In the genomic region with DNA sequence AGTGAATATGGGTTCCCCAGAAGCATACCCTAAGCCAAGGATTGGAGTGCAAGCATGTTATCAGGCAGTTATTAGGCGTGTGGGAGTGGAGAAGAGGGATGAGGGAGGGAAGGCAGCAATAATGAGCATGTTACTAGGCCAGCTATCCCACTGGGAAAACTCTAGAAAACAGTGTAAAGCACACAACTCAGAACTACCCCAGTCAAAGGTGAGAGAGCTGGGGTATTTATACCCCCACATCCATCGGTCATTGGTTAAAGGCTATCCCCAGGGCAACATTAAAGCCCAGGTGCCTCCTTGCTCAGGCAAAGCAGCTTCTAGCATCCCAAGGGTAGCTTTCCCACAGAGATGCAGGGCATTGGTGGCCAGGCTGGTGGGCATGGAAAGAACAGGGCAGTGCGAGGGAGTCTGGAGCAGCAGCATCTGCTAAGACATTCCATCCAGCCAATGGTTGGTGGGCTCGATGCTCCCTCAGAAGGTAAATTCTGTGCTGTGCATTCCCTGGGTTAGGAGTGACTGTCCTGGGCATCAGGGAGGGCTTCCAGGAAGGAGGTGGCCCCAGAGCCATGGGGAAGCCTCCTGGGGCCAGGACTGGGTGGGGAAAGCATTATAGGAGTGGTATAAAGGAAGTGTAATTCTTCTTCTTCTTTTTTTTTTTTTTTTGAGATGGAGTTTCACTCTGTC, we compare ENCODE assay signal across 24 cellular contexts. TPM values are rescaled to one million over a fixed set of nuclear protein-coding genes. Genes with fewer than 3 reads are reported as not detected.
DNase-seq lines count a peak whose midpoint lies in the region; FAIRE-seq and TF ChIP-seq lines count a peak whose summit lies in the region.
"Had no signal": no experiment of that assay in that cellular context is flagged by ENCODE, and none has a peak within 500 bp of the region (broad histone marks: within the 10 kb centered on the region; RNA-seq: fewer than 3 reads in every experiment).

No MANE protein-coding gene starts in this region.

- H3K9ac ChIP-seq in H1 (replicated peaks in 1 of 4; ENCODE audit: extremely low read depth in 1 of 4, low read depth in 3 of 4, low read length in 3 of 4) (no peak overlapping the region), parathyroid adenoma (no peak overlapping the region)
- H3K9ac ChIP-seq: GM23248 had no signal

- TF ChIP-seq POLR2A in H1 (IDR thresholded peaks at IDR 0.05; ENCODE audit: control extremely low read depth in 1 of 2, low read depth in 2 of 2, low read length in 2 of 2) = no peak
- no peak for TF ChIP-seq POLR2A in testis (IDR thresholded peaks at IDR 0.05)

- CTCF ChIA-PET in H1 (lab: Charles Lee; ENCODE audit: partially characterized antibody) = interaction anchor here (0.8 to 57.8 kb wide), 6 partner anchors 10 to 151 kb away, joined by 3 to 2106 read pairs (median 9); partner anchors contain the start of gene LRRC10B

- H2BK5ac ChIP-seq in H1 (ENCODE audit: low read depth, low read length) = no peak overlapping the region

- in situ Hi-C loops in G401 (cut with HindIII; ENCODE audit: low sequenced_read_pairs) = no loop called here

- H2BK20ac ChIP-seq in H1 (ENCODE audit: low read length) = no peak overlapping the region; the same call in 1 of the 2 replicates

- no peak overlapping the region for H3K4ac ChIP-seq in H1 (replicated peaks; ENCODE audit: insufficient read length, low read depth, low read length)

- TF ChIP-seq EP300 in H1 (IDR thresholded peaks at IDR 0.05; ENCODE audit: borderline replicate concordance in 1 of 2, low read depth in 2 of 2, low read length in 2 of 2) = no peak

- no peak overlapping the region for H2AK5ac ChIP-seq in H1 (ENCODE audit: low read depth, low read length)

- no peak overlapping the region for H3K14ac ChIP-seq in H1 (ENCODE audit: insufficient read length)

- H3K4me1 ChIP-seq in H1 (replicated peaks in 1 of 4; ENCODE audit: control insufficient read depth in 3 of 4, insufficient read depth in 4 of 4, low read length in 3 of 4) (peaks cover 0 to 23% (median 17%) of the 10 kb centered on the region in 4 experiments; a peak in 6 of 7 replicates), parathyroid adenoma (peaks cover 25% of the 10 kb centered on the region), testis (peaks cover 28% of the 10 kb centered on the region)
- H3K4me1 ChIP-seq: HAP-1 had no signal

- H3K4me2 ChIP-seq in H1 (ENCODE audit: insufficient read depth in 1 of 2, low read depth in 2 of 2, low read length in 2 of 2) (no peak overlapping the region), parathyroid adenoma (ENCODE audit: low read length) (no peak overlapping the region)

- no peak overlapping the region for H4K8ac ChIP-seq in H1 (ENCODE audit: extremely low read depth, insufficient read depth, low read length)

- H4K5ac ChIP-seq in H1 (ENCODE audit: insufficient read length, low read depth, low read length) = no peak overlapping the region

- no peak overlapping the region for H2AFZ ChIP-seq in H1 (ENCODE audit: low read length)
- H2AFZ ChIP-seq in parathyroid adenoma = no peak overlapping the region
- H2AFZ ChIP-seq: GM23248 had no signal

- H3K56ac ChIP-seq in H1 (replicated peaks; ENCODE audit: insufficient read length, low read depth, low read length) = no peak overlapping the region

- no peaks in the 10 kb centered on the region for H3K79me1 ChIP-seq in H1 (ENCODE audit: low read depth, low read length)

- peak overlapping the region; percentile 85 for H3K27ac ChIP-seq in C4-2B
- no peak overlapping the region for H3K27ac ChIP-seq in H1 (ENCODE audit: low read depth, low read length)
- H3K27ac ChIP-seq in parathyroid adenoma = peak overlapping the region; percentile 99
- no peak overlapping the region for H3K27ac ChIP-seq in testis
- H3K27ac ChIP-seq: GM23248, HL-60 had no signal

- peak overlapping the region; percentile 65 for H2BK15ac ChIP-seq in H1 (ENCODE audit: low read length)

- intact Hi-C loops in testis (cut with DNase I; ENCODE audit: low total_unique reads) = loop anchor here (10.0 kb wide), 1 partner anchor 147 kb away; no protein-coding TSS in a partner anchor

- 0 out of 7 replicates have a peak, but pooled peaks cover 0 to 2% (median 0%) of the 10 kb centered on the region in 4 experiments for H3K27me3 ChIP-seq in H1 (replicated peaks in 1 of 4; ENCODE audit: control insufficient read depth in 3 of 4, extremely low read depth in 1 of 4, insufficient read depth in 3 of 4, low read length in 3 of 4)
- H3K27me3 ChIP-seq in parathyroid adenoma (ENCODE audit: control insufficient read depth, insufficient read depth, low read length) = no peaks in the 10 kb centered on the region
- no peaks in the 10 kb centered on the region for H3K27me3 ChIP-seq in testis
- H3K27me3 ChIP-seq: Peyer's patch had no signal

- no peak for FAIRE-seq in H1 (lab: Jason Lieb, UNC)
- FAIRE-seq: GM18507, K562 had no signal

- peaks cover 0 to 2% of the 10 kb centered on the region in 2 experiments for H4K20me1 ChIP-seq in H1 (replicated peaks in 1 of 2; ENCODE audit: control insufficient read depth in 1 of 2, insufficient read depth in 2 of 2, low read length in 2 of 2)

- H3K4me3 ChIP-seq in H1 (ENCODE audit: extremely low read depth in 1 of 4, insufficient read depth in 2 of 4, low read depth in 3 of 4, low read length in 4 of 4) (no peak overlapping the region), parathyroid adenoma (ENCODE audit: low read depth, low read length) (no peak overlapping the region), testis (no peak overlapping the region)
- H3K4me3 ChIP-seq: GM23248, HAP-1, K562, Peyer's patch had no signal

- no peak overlapping the region for H3K18ac ChIP-seq in H1 (ENCODE audit: extremely low read depth, low read length)

- no peak for TF ChIP-seq RAD21 in H1 (IDR thresholded peaks at IDR 0.05 in 1 of 2, conservative IDR thresholded peaks at IDR 0.05 in 1 of 2; ENCODE audit: low read depth in 2 of 2, low read length in 2 of 2)

- H2BK12ac ChIP-seq in H1 (ENCODE audit: low read depth, low read length) = no peak overlapping the region

- no peak overlapping the region for H2BK120ac ChIP-seq in H1 (replicated peaks; ENCODE audit: low read depth, low read length)

- TF ChIP-seq CTCF in C4-2B (conservative IDR thresholded peaks at IDR 0.05) (no peak), H1 (IDR thresholded peaks at IDR 0.05; ENCODE audit: control extremely low read depth in 1 of 3, insufficient read depth in 1 of 3, low read depth in 1 of 3, low read length in 3 of 3) (no peak), parathyroid adenoma (IDR thresholded peaks at IDR 0.05) (no peak), testis (IDR thresholded peaks at IDR 0.05) (no peak)

- no peaks in the 10 kb centered on the region; the same call in 1 of the 2 replicates for H3K23me2 ChIP-seq in H1 (ENCODE audit: low read depth, low read length)

- H3K36me3 ChIP-seq in H1 (ENCODE audit: control insufficient read depth in 2 of 4, insufficient read depth in 4 of 4, low read length in 3 of 4) (no peaks in the 10 kb centered on the region; a peak in 1 of 8 replicates), parathyroid adenoma (ENCODE audit: control insufficient read depth, insufficient read depth, low read length) (no peaks in the 10 kb centered on the region), testis (ENCODE audit: low read depth, missing control alignments) (no peaks in the 10 kb centered on the region)
- H3K36me3 ChIP-seq: HAP-1, Peyer's patch had no signal

- DNase-seq in HuH-7.5 (ENCODE audit: low spot score) (peak; percentile 20), H1 (ENCODE audit: low read depth in 1 of 2, low spot score in 2 of 2) (no peak), G401 (ENCODE audit: low spot score) (no peak), testis (no peak), AML-193 (lab: John Stamatoyannopoulos, UW) (no peak)
- DNase-seq: ACHN; CD4-positive, CD25-positive, alpha-beta regulatory T cell; DMS153; Kasumi-1; NCI-H1105 treated with DMSO at 0.1 percent for 48 hours; NCI-H2029; NCI-H2227 treated with DMSO at 0.1 percent for 48 hours; NCI-H526 treated with DMSO at 0.1 percent for 48 hours; Peyer's patch; SHP77 treated with DMSO at 0.1 percent for 48 hours; T-helper 1 cell had no signal

- H3K23ac ChIP-seq in H1 (ENCODE audit: insufficient read length) = no peak overlapping the region

- H3K79me2 ChIP-seq in H1 (ENCODE audit: control insufficient read depth in 1 of 2, insufficient read depth in 2 of 2, low read length in 2 of 2) (no peaks in the 10 kb centered on the region), parathyroid adenoma (no peaks in the 10 kb centered on the region)

- POLR2A ChIA-PET in H1 (lab: Charles Lee; ENCODE audit: partially characterized antibody) = interaction anchor here (1.0 to 1.5 kb wide), 2 partner anchors 30 to 58 kb away, joined by 3 to 4 read pairs; partner anchors contain the start of genes CPSF7 and SDHAF2

- peak overlapping the region; percentile 72 for H4K91ac ChIP-seq in H1 (replicated peaks; ENCODE audit: insufficient read length, low read length)

- WGBS in H1 (ENCODE audit: extremely low coverage in 1 of 2, insufficient coverage in 1 of 2, insufficient read length in 1 of 2, insufficient replicate concordance in 2 of 2, low coverage in 1 of 2, low lambda C conversion rate in 2 of 2, missing lambda C conversion rate in 1 of 2), 2 experiments = 95% methylated on average over 4 of the region's 4 CpGs; no CpG with 5 or more reads in 1 of the 2 experiments
- WGBS in testis, 2 donors = 84 to 86% methylated on average over 4 of the region's 4 CpGs

- H3K9me3 ChIP-seq in H1 (ENCODE audit: insufficient read depth in 2 of 2, low read depth in 1 of 2, low read length in 1 of 2) = no peaks in the 10 kb centered on the region
- H3K9me3 ChIP-seq in parathyroid adenoma (ENCODE audit: control insufficient read depth, low read length) = no peaks in the 10 kb centered on the region
- H3K9me3 ChIP-seq in testis = no peaks in the 10 kb centered on the region
- H3K9me3 ChIP-seq: HAP-1, Peyer's patch had no signal

RNA-seq across cellular contexts. Expression of gene LRRC10B, which starts 21.1 kb away (rescaled TPM):
- 0.47 and 0.61 TPM in 2 replicates for total RNA-seq in H1 (2021; fragmentation: NEBNext Ultra II Directional; extraction: Animal tissue kit (Norgen Biotek cat#: 25700))
- 0.71 and 1.1 TPM in 2 replicates for polyA plus RNA-seq in H1 (2011; rRNA removed)
- 0.58 TPM for polyA plus RNA-seq in H1 (2011; cell fraction: cytosol; rRNA removed)
- polyA plus RNA-seq in H1 (2011; cell fraction: nucleus; rRNA removed) = 1.1 TPM
- 0.15 to 0.57 TPM (median 0.38 TPM) in 4 replicates for polyA plus RNA-seq in H1 (2012, experiment 1 of 2)
- 0.66 TPM for polyA plus RNA-seq in H1 (2012, experiment 2 of 2)
- 0.51 TPM for polyA plus RNA-seq in H1 (2013, experiment 1 of 2)
- polyA plus RNA-seq in H1 (2013, experiment 2 of 2) = 0.53 TPM
- polyA minus RNA-seq in H1 (2011; rRNA and poly(A)+ RNA removed) = 0.27 and 0.79 TPM in 2 replicates
- not detected for polyA minus RNA-seq in H1 (2011; cell fraction: cytosol; rRNA and poly(A)+ RNA removed)
- polyA minus RNA-seq in H1 (2011; cell fraction: nucleus; rRNA and poly(A)+ RNA removed) = 1.2 TPM
- total RNA-seq in G401 (2014; rRNA removed; shearing (Covaris generic)) = 2.5 and 4.6 TPM in 2 replicates
- total RNA-seq in testis = 1 to 10 TPM; 4.8 to 6.4 TPM
- polyA plus RNA-seq in testis (ENCODE audit: insufficient read depth, low read depth, low replicate concordance) = 5.5 TPM
- total RNA-seq: CD4-positive, CD25-positive, alpha-beta regulatory T cell; NCI-H460 had no signal
- polyA plus RNA-seq: CD4-positive, CD25-positive, alpha-beta regulatory T cell; GM23248; K562 had no signal

RNA-seq across cellular contexts. Expression of gene SDHAF2, which starts 57.6 kb away (rescaled TPM):
- total RNA-seq in H1 (2021; fragmentation: NEBNext Ultra II Directional; extraction: Animal tissue kit (Norgen Biotek cat#: 25700)) = 41.0 and 44.8 TPM in 2 replicates
- polyA plus RNA-seq in H1 (2011; rRNA removed) = 81.1 and 114 TPM in 2 replicates
- polyA plus RNA-seq in H1 (2011; cell fraction: cytosol; rRNA removed) = 83.3 TPM
- 57.3 TPM for polyA plus RNA-seq in H1 (2011; cell fraction: nucleus; rRNA removed)
- polyA plus RNA-seq in H1 (2012, experiment 1 of 2) = 37.7 to 52.7 TPM (median 50.5 TPM) in 4 replicates
- 45.4 TPM for polyA plus RNA-seq in H1 (2012, experiment 2 of 2)
- 19.4 TPM for polyA plus RNA-seq in H1 (2013, experiment 1 of 2)
- polyA plus RNA-seq in H1 (2013, experiment 2 of 2) = 17.6 TPM
- 90.8 and 94.9 TPM in 2 replicates for polyA minus RNA-seq in H1 (2011; rRNA and poly(A)+ RNA removed)
- 22.8 TPM for polyA minus RNA-seq in H1 (2011; cell fraction: cytosol; rRNA and poly(A)+ RNA removed)
- polyA minus RNA-seq in H1 (2011; cell fraction: nucleus; rRNA and poly(A)+ RNA removed) = 72.0 TPM
- 19.5 and 22.3 TPM in 2 replicates for total RNA-seq in G401 (2014; rRNA removed; shearing (Covaris generic))
- 10 to 100 TPM; 66.2 to 85.4 TPM for total RNA-seq in testis
- 46.8 TPM for polyA plus RNA-seq in testis (ENCODE audit: insufficient read depth, low read depth, low replicate concordance)

RNA-seq across cellular contexts. Expression of gene CPSF7, which starts 57.7 kb away (rescaled TPM):
- 95.9 and 96.7 TPM in 2 replicates for total RNA-seq in H1 (2021; fragmentation: NEBNext Ultra II Directional; extraction: Animal tissue kit (Norgen Biotek cat#: 25700))
- polyA plus RNA-seq in H1 (2011; rRNA removed) (122 and 192 TPM in 2 replicates), testis (ENCODE audit: insufficient read depth, low read depth, low replicate concordance) (107 TPM)
- polyA plus RNA-seq in H1 (2011; cell fraction: cytosol; rRNA removed) = 73.1 TPM
- 165 TPM for polyA plus RNA-seq in H1 (2011; cell fraction: nucleus; rRNA removed)
- 82.2 to 93.9 TPM (median 85.7 TPM) in 4 replicates for polyA plus RNA-seq in H1 (2012, experiment 1 of 2)
- 63.8 TPM for polyA plus RNA-seq in H1 (2012, experiment 2 of 2)
- 93.6 TPM for polyA plus RNA-seq in H1 (2013, experiment 1 of 2)
- polyA plus RNA-seq in H1 (2013, experiment 2 of 2) = 81.2 TPM
- polyA minus RNA-seq in H1 (2011; rRNA and poly(A)+ RNA removed) = 117 and 159 TPM in 2 replicates
- 53.3 TPM for polyA minus RNA-seq in H1 (2011; cell fraction: cytosol; rRNA and poly(A)+ RNA removed)
- polyA minus RNA-seq in H1 (2011; cell fraction: nucleus; rRNA and poly(A)+ RNA removed) = 65.8 TPM
- 29.5 and 39.1 TPM in 2 replicates for total RNA-seq in G401 (2014; rRNA removed; shearing (Covaris generic))
- 10 to 100 TPM; 84.2 to 86.5 TPM for total RNA-seq in testis

Comparison
In these comparisons a context has a peak if more than half of its experiments do, and no peak if none do; other contexts are left out.
1. H3K27ac ChIP-seq: peak in C4-2B (single experiment) and parathyroid adenoma (single experiment); none in H1 (single experiment) and testis (0 of 2).